Comparison of ENCODE assay signal across 13 cellular contexts in genomic region chr3:31196881-31197364, GRCh38.
DNase-seq lines count a peak whose midpoint lies in the region; FAIRE-seq and TF ChIP-seq lines count a peak whose summit lies in the region.
"Had no signal": no experiment of that assay in that cellular context is flagged by ENCODE, and none has a peak within 500 bp of the region (broad histone marks: within the 10 kb centered on the region; RNA-seq: fewer than 3 reads in every experiment).

No MANE protein-coding gene starts in this region.

- H3K27me3 ChIP-seq in brain microvascular endothelial cell (replicated peaks) (no peaks in the 10 kb centered on the region), left ventricle myocardium inferior (ENCODE audit: low read depth) (peaks cover 17% of the 10 kb centered on the region), skeletal muscle satellite cell (ENCODE audit: control insufficient read depth, insufficient read depth, low read length) (no peaks in the 10 kb centered on the region), small intestine (ENCODE audit: control insufficient read depth in 2 of 2, insufficient read depth in 2 of 2, low read length in 2 of 2) (no peaks in the 10 kb centered on the region)
- H3K27me3 ChIP-seq: uterus had no signal

- H3K36me3 ChIP-seq in brain microvascular endothelial cell (replicated peaks) (no peaks in the 10 kb centered on the region), left ventricle myocardium inferior (no peaks in the 10 kb centered on the region), skeletal muscle satellite cell (ENCODE audit: insufficient read depth, low read length) (no peaks in the 10 kb centered on the region), small intestine (ENCODE audit: control insufficient read depth in 2 of 2, insufficient read depth in 2 of 2, low read length in 2 of 2) (no peaks in the 10 kb centered on the region)
- H3K36me3 ChIP-seq: uterus had no signal

- no peaks in the 10 kb centered on the region for H3K4me1 ChIP-seq in left ventricle myocardium inferior
- peaks cover 3% of the 10 kb centered on the region for H3K4me1 ChIP-seq in skeletal muscle satellite cell (ENCODE audit: control insufficient read depth, insufficient read depth, low read length)
- no peaks in the 10 kb centered on the region for H3K4me1 ChIP-seq in small intestine (ENCODE audit: control insufficient read depth in 2 of 2, insufficient read depth in 1 of 2, low read depth in 1 of 2, low read length in 1 of 2)
- H3K4me1 ChIP-seq: uterus had no signal

- H3K4me2 ChIP-seq in skeletal muscle satellite cell (ENCODE audit: low read length) = peak overlapping the region; percentile 34

- DNase-seq in H4 (ENCODE audit: low spot score) = peak; percentile 7
- peak; percentile 82 for DNase-seq in brain microvascular endothelial cell
- peak; percentile 18 for DNase-seq in left ventricle myocardium inferior
- DNase-seq in NCI-H2029 treated with DMSO at 0.1 percent for 48 hours (lab: John Stamatoyannopoulos, UW) = no peak
- DNase-seq in small intestine = no peak
- DNase-seq in medulla oblongata (ENCODE audit: extremely low spot score) = no peak
- DNase-seq in NK-92 (lab: John Stamatoyannopoulos, UW; ENCODE audit: unreplicated experiment) = no peak
- DNase-seq: DMS53, NCI-H2227 treated with DMSO at 0.1 percent for 48 hours had no signal

- no peaks in the 10 kb centered on the region for H3K9me3 ChIP-seq in left ventricle myocardium inferior (replicated peaks)
- no peaks in the 10 kb centered on the region for H3K9me3 ChIP-seq in skeletal muscle satellite cell (replicated peaks; ENCODE audit: low read length)
- no peaks in the 10 kb centered on the region for H3K9me3 ChIP-seq in small intestine (ENCODE audit: control insufficient read depth, low read depth)
- H3K9me3 ChIP-seq: uterus had no signal

- peak overlapping the region; percentile 34 for H3K9ac ChIP-seq in skeletal muscle satellite cell (ENCODE audit: low read depth, low read length)

- 72 to 76% (median 74%) methylated on average over 7 of the region's 7 CpGs for WGBS in small intestine, 3 donors

- H3K4me3 ChIP-seq in brain microvascular endothelial cell (ENCODE audit: low read depth, low read length) = no peak overlapping the region
- H3K4me3 ChIP-seq in left ventricle myocardium inferior = no peak overlapping the region
- H3K4me3 ChIP-seq in skeletal muscle satellite cell (ENCODE audit: low read length) = no peak overlapping the region
- no peak overlapping the region for H3K4me3 ChIP-seq in small intestine (ENCODE audit: low read depth in 1 of 2, low read length in 2 of 2)
- H3K4me3 ChIP-seq: uterus had no signal

- no peak for FAIRE-seq in small intestine (lab: Jason Lieb, UNC)
- FAIRE-seq: colon, HepG2 had no signal

- intact Hi-C loops in left ventricle myocardium inferior (cut with micrococcal nuclease) = no loop called here

- TF ChIP-seq CTCF in brain microvascular endothelial cell (IDR thresholded peaks at IDR 0.05; ENCODE audit: low read depth, low read length, missing control alignments) (no peak), left ventricle myocardium inferior (IDR thresholded peaks at IDR 0.05; ENCODE audit: borderline replicate concordance) (no peak)

- H3K27ac ChIP-seq in brain microvascular endothelial cell (no peak overlapping the region), left ventricle myocardium inferior (replicated peaks) (no peak overlapping the region), small intestine (ENCODE audit: low read depth in 1 of 2, low read length in 1 of 2) (no peak overlapping the region)

- in situ Hi-C loops in brain microvascular endothelial cell (cut with HindIII; ENCODE audit: low pct_ligation_motif_present, low sequenced_read_pairs) = no loop called here

Comparison
In these comparisons a context has a peak if more than half of its experiments do, and no peak if none do; other contexts are left out.
1. DNase-seq: peak in H4 (single experiment), brain microvascular endothelial cell (single experiment) and left ventricle myocardium inferior (single experiment); none in NCI-H2029 treated with DMSO at 0.1 percent for 48 hours (single experiment), small intestine (single experiment), medulla oblongata (single experiment) and NK-92 (single experiment).